In genomic region chr6:113466526-113466925, GRCh38 we compare ENCODE assay signal across 35 cellular contexts.
"Had no signal": no experiment of that assay in that cellular context is flagged by ENCODE, and none has a peak within 500 bp of the region (broad histone marks: within the 10 kb centered on the region; RNA-seq: fewer than 3 reads in every experiment).

No MANE protein-coding gene starts in this region.

- H3K4me3 Mint-ChIP-seq: activated CD4-positive, alpha-beta memory T cell treated with anti-CD3 and anti-CD28 coated beads for 36 hours; activated CD4-positive, alpha-beta T cell treated with anti-CD3 and anti-CD28 coated beads for 36 hours; activated CD4-positive, alpha-beta T cell treated with anti-CD3 and anti-CD28 coated beads, Interleukin-2, amount 10 ng/mL, durations not matched to agents 24 days and 14 days; activated CD8-positive, alpha-beta memory T cell treated with anti-CD3 and anti-CD28 coated beads, Interleukin-2, amount 10 ng/mL, durations not matched to agents 7 days and 5 days; activated CD8-positive, alpha-beta T cell treated with anti-CD3 and anti-CD28 coated beads, Interleukin-2, amount 10 ng/mL, durations not matched to agents 7 days and 5 days; activated naive CD4-positive, alpha-beta T cell treated with anti-CD3 and anti-CD28 coated beads for 36 hours; activated naive CD4-positive, alpha-beta T cell treated with anti-CD3 and anti-CD28 coated beads, Interleukin-2, amount 50 U/mL, for 24 hours; activated naive CD8-positive, alpha-beta T cell treated with anti-CD3 and anti-CD28 coated beads for 36 hours; activated naive CD8-positive, alpha-beta T cell treated with anti-CD3 and anti-CD28 coated beads, Interleukin-2, amount 50 U/mL, for 24 hours; activated T-helper 1 cell treated with anti-CD3 and anti-CD28 coated beads, Interleukin-12 subunit alpha, Interleukin-12 subunit beta, Interleukin-2, Interleukin-4 antibody, amounts not matched to agents 30 ng/mL and 10 ng/mL and 1 ng/mL, durations not matched to agents 14 hours and 24 hours and 36 hours; effector memory CD8-positive, alpha-beta T cell; T-helper 2 cell treated with Interferon-gamma antibody and Interleukin-4, amounts not matched to agents 5 μg/mL and 100 μg/mL, for 36 hours had no signal

- H3K9me3 Mint-ChIP-seq: activated CD4-positive, alpha-beta memory T cell treated with anti-CD3 and anti-CD28 coated beads for 36 hours; activated CD4-positive, alpha-beta T cell treated with anti-CD3 and anti-CD28 coated beads, Interleukin-2, amount 10 ng/mL, durations not matched to agents 24 days and 14 days; activated naive CD4-positive, alpha-beta T cell treated with anti-CD3 and anti-CD28 coated beads for 36 hours; activated naive CD4-positive, alpha-beta T cell treated with anti-CD3 and anti-CD28 coated beads, Interleukin-2, amount 50 U/mL, for 24 hours; activated naive CD8-positive, alpha-beta T cell treated with anti-CD3 and anti-CD28 coated beads, Interleukin-2, amount 50 U/mL, for 24 hours; activated T-helper 1 cell treated with anti-CD3 and anti-CD28 coated beads, Interleukin-12 subunit alpha, Interleukin-12 subunit beta, Interleukin-2, Interleukin-4 antibody, amounts not matched to agents 30 ng/mL and 10 ng/mL and 1 ng/mL, durations not matched to agents 14 hours and 24 hours and 36 hours; activated T-helper 2 cell treated with anti-CD3 and anti-CD28 coated beads, Interferon-gamma antibody, Interleukin-2, Interleukin-4, amounts not matched to agents 10 μg/mL and 5 μg/mL and 100 μg/mL, durations not matched to agents 14 hours and 24 hours and 36 hours had no signal

- H3K79me2 ChIP-seq: hepatocyte had no signal

- H3K4me1 Mint-ChIP-seq: activated CD4-positive, alpha-beta T cell treated with anti-CD3 and anti-CD28 coated beads, Interleukin-2, amount 10 ng/mL, durations not matched to agents 24 days and 14 days; activated CD8-positive, alpha-beta memory T cell treated with anti-CD3 and anti-CD28 coated beads, Interleukin-2, amount 10 ng/mL, durations not matched to agents 7 days and 5 days; activated naive CD4-positive, alpha-beta T cell treated with anti-CD3 and anti-CD28 coated beads, Interleukin-2, amount 50 U/mL, for 24 hours; activated naive CD8-positive, alpha-beta T cell treated with anti-CD3 and anti-CD28 coated beads for 36 hours; activated naive CD8-positive, alpha-beta T cell treated with anti-CD3 and anti-CD28 coated beads, Interleukin-2, amount 50 U/mL, for 24 hours had no signal

- H3K27ac Mint-ChIP-seq: activated CD4-positive, alpha-beta memory T cell treated with anti-CD3 and anti-CD28 coated beads for 36 hours; activated CD4-positive, alpha-beta T cell treated with anti-CD3 and anti-CD28 coated beads for 36 hours; activated CD4-positive, alpha-beta T cell treated with anti-CD3 and anti-CD28 coated beads, Interleukin-2, amount 10 ng/mL, durations not matched to agents 24 days and 14 days; activated CD8-positive, alpha-beta memory T cell treated with anti-CD3 and anti-CD28 coated beads, Interleukin-2, amount 10 ng/mL, durations not matched to agents 7 days and 5 days; activated CD8-positive, alpha-beta T cell treated with anti-CD3 and anti-CD28 coated beads, Interleukin-2, amount 10 ng/mL, durations not matched to agents 7 days and 5 days; activated naive CD4-positive, alpha-beta T cell treated with anti-CD3 and anti-CD28 coated beads for 36 hours; activated naive CD4-positive, alpha-beta T cell treated with anti-CD3 and anti-CD28 coated beads, Interleukin-2, amount 50 U/mL, for 24 hours; activated naive CD8-positive, alpha-beta T cell treated with anti-CD3 and anti-CD28 coated beads for 36 hours; activated naive CD8-positive, alpha-beta T cell treated with anti-CD3 and anti-CD28 coated beads, Interleukin-2, amount 50 U/mL, for 24 hours; activated T-helper 1 cell treated with anti-CD3 and anti-CD28 coated beads, Interleukin-12 subunit alpha, Interleukin-12 subunit beta, Interleukin-2, Interleukin-4 antibody, amounts not matched to agents 30 ng/mL and 10 ng/mL and 1 ng/mL, durations not matched to agents 14 hours and 24 hours and 36 hours; activated T-helper 2 cell treated with anti-CD3 and anti-CD28 coated beads, Interferon-gamma antibody, Interleukin-2, Interleukin-4, amounts not matched to agents 10 μg/mL and 5 μg/mL and 100 μg/mL, durations not matched to agents 14 hours and 24 hours and 36 hours; effector memory CD8-positive, alpha-beta T cell; T-helper 2 cell treated with Interferon-gamma antibody and Interleukin-4, amounts not matched to agents 5 μg/mL and 100 μg/mL, for 36 hours had no signal

- H3K36me3 Mint-ChIP-seq: activated CD4-positive, alpha-beta memory T cell treated with anti-CD3 and anti-CD28 coated beads for 36 hours; activated CD8-positive, alpha-beta memory T cell treated with anti-CD3 and anti-CD28 coated beads, Interleukin-2, amount 10 ng/mL, durations not matched to agents 7 days and 5 days; activated naive CD4-positive, alpha-beta T cell treated with anti-CD3 and anti-CD28 coated beads, Interleukin-2, amount 50 U/mL, for 24 hours; activated naive CD8-positive, alpha-beta T cell treated with anti-CD3 and anti-CD28 coated beads for 36 hours had no signal

- H3K27ac ChIP-seq: adrenal gland, body of pancreas, esophagus muscularis mucosa, foreskin keratinocyte, gastrocnemius medialis, heart left ventricle, hepatocyte had no signal

- H3K4me2 ChIP-seq: hepatocyte had no signal

- H3K27me3 Mint-ChIP-seq: activated CD4-positive, alpha-beta memory T cell treated with anti-CD3 and anti-CD28 coated beads for 36 hours; activated CD4-positive, alpha-beta T cell treated with anti-CD3 and anti-CD28 coated beads, Interleukin-2, amount 10 ng/mL, durations not matched to agents 24 days and 14 days; activated CD8-positive, alpha-beta memory T cell treated with anti-CD3 and anti-CD28 coated beads, Interleukin-2, amount 10 ng/mL, durations not matched to agents 7 days and 5 days; activated naive CD4-positive, alpha-beta T cell treated with anti-CD3 and anti-CD28 coated beads, Interleukin-2, amount 50 U/mL, for 24 hours; activated naive CD8-positive, alpha-beta T cell treated with anti-CD3 and anti-CD28 coated beads for 36 hours; activated naive CD8-positive, alpha-beta T cell treated with anti-CD3 and anti-CD28 coated beads, Interleukin-2, amount 50 U/mL, for 24 hours; effector memory CD8-positive, alpha-beta T cell had no signal

- H2AFZ ChIP-seq: hepatocyte had no signal

- H3K4me3 ChIP-seq: adrenal gland, body of pancreas, esophagus muscularis mucosa, gastrocnemius medialis, heart left ventricle, hepatocyte had no signal

- H3K27me3 ChIP-seq: adrenal gland, body of pancreas, esophagus muscularis mucosa, foreskin keratinocyte, gastrocnemius medialis, heart left ventricle, hepatocyte had no signal

- H3K4me1 ChIP-seq: adrenal gland, body of pancreas, gastrocnemius medialis had no signal

- H3K36me3 ChIP-seq: adrenal gland, esophagus muscularis mucosa, gastrocnemius medialis, heart left ventricle had no signal

- DNase-seq: activated CD4-positive, alpha-beta memory T cell treated with anti-CD3 and anti-CD28 coated beads for 36 hours; activated CD4-positive, alpha-beta T cell treated with anti-CD3 and anti-CD28 coated beads for 36 hours; activated CD4-positive, alpha-beta T cell treated with anti-CD3 and anti-CD28 coated beads, Interleukin-2, amount 10 ng/mL, durations not matched to agents 24 days and 14 days; activated CD4-positive, CD25-positive, alpha-beta regulatory T cell; activated CD4-positive, CD25-positive, alpha-beta regulatory T cell treated with anti-CD3 and anti-CD28 coated beads, Interleukin-2, amount 50 U/mL, for 72 hours; activated CD8-positive, alpha-beta memory T cell treated with anti-CD3 and anti-CD28 coated beads, Interleukin-2, amount 10 ng/mL, durations not matched to agents 7 days and 5 days; activated CD8-positive, alpha-beta memory T cell treated with anti-CD3 and anti-CD28 coated beads, Interleukin-2, amount 50 U/mL, for 4 hours; activated CD8-positive, alpha-beta T cell treated with anti-CD3 and anti-CD28 coated beads, Interleukin-2, amount 10 ng/mL, durations not matched to agents 7 days and 5 days; activated effector memory CD4-positive, alpha-beta T cell treated with anti-CD3 and anti-CD28 coated beads, Interleukin-2, amount 50 U/mL, for 16 hours; activated naive CD4-positive, alpha-beta T cell treated with anti-CD3 and anti-CD28 coated beads for 36 hours; activated naive CD8-positive, alpha-beta T cell treated with anti-CD3 and anti-CD28 coated beads for 36 hours; activated naive CD8-positive, alpha-beta T cell treated with anti-CD3 and anti-CD28 coated beads, Interleukin-2, amount 50 U/mL, for 24 hours; activated T-cell treated with anti-CD3 and anti-CD28 coated beads, Interleukin-2, amount 50 U/mL, for 1 hour; activated T-cell treated with anti-CD3 and anti-CD28 coated beads, Interleukin-2, amount 50 U/mL, for 48 hours; adrenal gland; amygdala; aorta; body of pancreas; caudate nucleus; cortex of kidney; dermis blood vessel endothelial cell; effector CD4-positive, alpha-beta T cell; effector memory CD8-positive, alpha-beta T cell; erythroblast; foreskin keratinocyte; gastrocnemius medialis; glutamatergic neuron; heart left ventricle; T1000 had no signal

- ATAC-seq: activated CD4-positive, alpha-beta T cell treated with anti-CD3 and anti-CD28 coated beads for 36 hours; activated CD8-positive, alpha-beta memory T cell treated with anti-CD3 and anti-CD28 coated beads, Interleukin-2, amount 10 ng/mL, durations not matched to agents 7 days and 5 days; activated CD8-positive, alpha-beta T cell treated with anti-CD3 and anti-CD28 coated beads, Interleukin-2, amount 10 ng/mL, durations not matched to agents 7 days and 5 days; activated naive CD8-positive, alpha-beta T cell treated with anti-CD3 and anti-CD28 coated beads, Interleukin-2, amount 50 U/mL, for 24 hours; body of pancreas; effector memory CD8-positive, alpha-beta T cell; foreskin keratinocyte; gastrocnemius medialis; heart left ventricle had no signal
